In the genomic region with DNA sequence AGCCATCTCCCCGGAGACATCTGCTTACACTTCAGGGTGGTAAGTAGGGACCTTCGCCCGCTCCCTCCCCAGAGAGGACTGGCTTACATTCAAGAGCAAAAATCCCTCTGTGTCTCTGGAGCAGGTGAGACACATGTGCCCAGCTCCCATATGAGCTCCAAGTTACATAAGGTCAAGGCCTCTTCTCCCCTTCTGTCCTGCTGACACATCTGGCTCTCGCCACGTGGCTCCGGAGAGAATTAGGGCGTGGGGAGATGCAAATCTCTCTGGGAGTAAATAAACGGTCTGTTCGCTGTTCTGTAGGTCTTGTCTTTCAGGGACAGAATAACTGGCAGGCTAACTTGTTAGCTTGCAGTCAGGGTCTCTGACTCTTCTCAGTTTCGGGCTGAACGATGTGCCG, we compare ENCODE assay signal across 18 cellular contexts. TPM values are rescaled to one million over a fixed set of nuclear protein-coding genes. Genes with fewer than 3 reads are reported as not detected.
A peak's percentile ranks its signal among the peaks of the same experiment; 100 is the strongest.
DNase-seq lines count a peak whose midpoint lies in the region; ATAC-seq and TF ChIP-seq lines count a peak whose summit lies in the region.
"Had no signal": no experiment of that assay in that cellular context is flagged by ENCODE, and none has a peak within 500 bp of the region (broad histone marks: within the 10 kb centered on the region; RNA-seq: fewer than 3 reads in every experiment).

No MANE protein-coding gene starts in this region.

- no peak overlapping the region for H2BK15ac ChIP-seq in neuronal stem cell (ENCODE audit: low read length)

- H3K79me2 ChIP-seq in parathyroid adenoma, result no peaks in the 10 kb centered on the region

- no peak overlapping the region for H3K18ac ChIP-seq in neuronal stem cell (ENCODE audit: low read length)

- H3K9me3 ChIP-seq in body of pancreas (no peaks in the 10 kb centered on the region), parathyroid adenoma (ENCODE audit: control insufficient read depth, low read length) (no peaks in the 10 kb centered on the region), neuronal stem cell (replicated peaks in 1 of 2; ENCODE audit: control insufficient read depth in 2 of 2, insufficient read depth in 1 of 2, low read depth in 1 of 2, low read length in 2 of 2) (no peaks in the 10 kb centered on the region)
- H3K9me3 ChIP-seq: BLaER1 had no signal

- H2AK5ac ChIP-seq in neuronal stem cell (ENCODE audit: low read depth, low read length), result no peak overlapping the region

- H2BK12ac ChIP-seq in neuronal stem cell (ENCODE audit: low read length), result no peak overlapping the region

- ATAC-seq in body of pancreas, result peak; percentile 63
- ATAC-seq: HCT116 had no signal

- 47 to 50% methylated on average over 11 to 12 of the region's 12 CpGs for WGBS in body of pancreas, 2 donors
- no CpG with 5 or more reads among the region's 12 CpGs for WGBS in neuronal stem cell (ENCODE audit: extremely low coverage in 2 of 2, insufficient read length in 2 of 2, insufficient replicate concordance in 1 of 2), 2 donors

- no peak for TF ChIP-seq CTCF in body of pancreas (IDR thresholded peaks at IDR 0.05)
- no peak for TF ChIP-seq CTCF in parathyroid adenoma (IDR thresholded peaks at IDR 0.05)

- intact Hi-C loops in body of pancreas (cut with DNase I), result no loop called here

- no peaks in the 10 kb centered on the region for H3K79me1 ChIP-seq in neuronal stem cell (ENCODE audit: low read depth, low read length)

- H3K4me2 ChIP-seq in parathyroid adenoma (ENCODE audit: low read length) (peak overlapping the region; percentile 39), neuronal stem cell (ENCODE audit: insufficient read depth, low read length, poor library complexity, severe bottlenecking) (no peak overlapping the region)
- H3K4me2 ChIP-seq: BLaER1 had no signal

- no peak overlapping the region for H3K4ac ChIP-seq in neuronal stem cell (ENCODE audit: low read length)

- no peak overlapping the region for H3K9ac ChIP-seq in parathyroid adenoma
- no peak overlapping the region for H3K9ac ChIP-seq in neuronal stem cell (ENCODE audit: low read depth, low read length, poor library complexity)
- H3K9ac ChIP-seq: BLaER1 had no signal

- H3K27ac ChIP-seq in body of pancreas, result peak overlapping the region in 3 of 4 donors; percentile 34 to 65 (median 54)
- H3K27ac ChIP-seq in parathyroid adenoma, result peak overlapping the region; percentile 9
- H3K27ac ChIP-seq in neuronal stem cell (replicated peaks; ENCODE audit: low read length), result no peak overlapping the region
- H3K27ac ChIP-seq: BLaER1, HL-60 had no signal

- H4K8ac ChIP-seq in neuronal stem cell (ENCODE audit: low read depth, low read length), result no peak overlapping the region

- no peak overlapping the region for H4K91ac ChIP-seq in neuronal stem cell (ENCODE audit: low read depth, low read length, poor library complexity)

- no peak for TF ChIP-seq POLR2A in body of pancreas (IDR thresholded peaks at IDR 0.05)

- no peak overlapping the region for H2BK5ac ChIP-seq in neuronal stem cell (ENCODE audit: low read length)

- H3K36me3 ChIP-seq in body of pancreas (replicated peaks in 1 of 2; ENCODE audit: insufficient read depth in 1 of 2, low read depth in 2 of 2) (no peaks in the 10 kb centered on the region), parathyroid adenoma (ENCODE audit: control insufficient read depth, insufficient read depth, low read length) (no peaks in the 10 kb centered on the region), neuronal stem cell (replicated peaks in 1 of 2; ENCODE audit: control insufficient read depth in 2 of 2, insufficient read depth in 2 of 2, low read length in 2 of 2) (no peaks in the 10 kb centered on the region)
- H3K36me3 ChIP-seq: BLaER1 had no signal

- H3K27me3 ChIP-seq in body of pancreas, result no peaks in the 10 kb centered on the region
- no peaks in the 10 kb centered on the region for H3K27me3 ChIP-seq in parathyroid adenoma (ENCODE audit: control insufficient read depth, insufficient read depth, low read length)
- peaks cover 0 to 7% (median 0%) of the 10 kb centered on the region in 3 experiments for H3K27me3 ChIP-seq in neuronal stem cell (ENCODE audit: control insufficient read depth in 3 of 3, insufficient read depth in 3 of 3, low read depth in 1 of 3, low read length in 3 of 3)

- no peak overlapping the region for H3K4me3 ChIP-seq in body of pancreas
- no peak overlapping the region for H3K4me3 ChIP-seq in parathyroid adenoma (ENCODE audit: low read depth, low read length)
- H3K4me3 ChIP-seq in neuronal stem cell (ENCODE audit: low read length in 2 of 2), result no peak overlapping the region
- H3K4me3 ChIP-seq: BLaER1 had no signal

- peak overlapping the region; percentile 12 for H2AFZ ChIP-seq in parathyroid adenoma
- H2AFZ ChIP-seq in neuronal stem cell (ENCODE audit: low read length), result no peak overlapping the region

- no peak overlapping the region for H2BK120ac ChIP-seq in neuronal stem cell (ENCODE audit: low read depth, low read length)

- no peak overlapping the region for H3K14ac ChIP-seq in neuronal stem cell (ENCODE audit: low read length)

- DNase-seq in NCI-H524 (lab: John Stamatoyannopoulos, UW) (peak; percentile 77 to 89), NCI-H526 treated with DMSO at 0.1 percent for 48 hours (lab: John Stamatoyannopoulos, UW) (peak; percentile 54), body of pancreas (peak; percentile 50 to 76 (median 62)), DMS 273 treated with DMSO at 0.1 percent for 48 hours (lab: John Stamatoyannopoulos, UW) (no peak), neuronal stem cell (ENCODE audit: low spot score) (no peak), NCI-H1417 treated with DMSO at 0.1 percent for 48 hours (lab: John Stamatoyannopoulos, UW) (no peak)
- DNase-seq: 8988T; CD4-positive, alpha-beta memory T cell; DMS79 treated with DMSO at 0.1 percent for 48 hours; GF-D8; GOT3; H7; HFFc6 had no signal

- H3K4me1 ChIP-seq in body of pancreas (peaks cover 51% of the 10 kb centered on the region), parathyroid adenoma (peaks cover 61% of the 10 kb centered on the region), neuronal stem cell (ENCODE audit: control insufficient read depth in 2 of 2, insufficient read depth in 1 of 2, low read depth in 1 of 2, low read length in 2 of 2) (no peaks in the 10 kb centered on the region)

- H3K23ac ChIP-seq in neuronal stem cell (ENCODE audit: low read depth, low read length, poor library complexity), result no peak overlapping the region

RNA-seq across cellular contexts. Expression of a gene that starts 16.2 kb away (rescaled TPM):
- under 1 TPM; 0.26 to 0.66 TPM for total RNA-seq in body of pancreas
- 0.15 TPM for polyA plus RNA-seq in neuronal stem cell (2013, experiment 1 of 2)
- polyA plus RNA-seq in neuronal stem cell (2013, experiment 2 of 2), result 0.04 TPM
- total RNA-seq: CD4-positive, alpha-beta memory T cell; HFFc6 had no signal
- polyA plus RNA-seq: CD14-positive monocyte; CD4-positive, alpha-beta memory T cell had no signal

Comparison
In these comparisons a context has a peak if more than half of its experiments do, and no peak if none do; other contexts are left out.
1. DNase-seq: peak in NCI-H524 (2 of 2), NCI-H526 treated with DMSO at 0.1 percent for 48 hours (single experiment) and body of pancreas (4 of 4); none in DMS 273 treated with DMSO at 0.1 percent for 48 hours (single experiment), neuronal stem cell (single experiment) and NCI-H1417 treated with DMSO at 0.1 percent for 48 hours (single experiment).